ENCODE assay signal across 6 cellular contexts in the genomic region with DNA sequence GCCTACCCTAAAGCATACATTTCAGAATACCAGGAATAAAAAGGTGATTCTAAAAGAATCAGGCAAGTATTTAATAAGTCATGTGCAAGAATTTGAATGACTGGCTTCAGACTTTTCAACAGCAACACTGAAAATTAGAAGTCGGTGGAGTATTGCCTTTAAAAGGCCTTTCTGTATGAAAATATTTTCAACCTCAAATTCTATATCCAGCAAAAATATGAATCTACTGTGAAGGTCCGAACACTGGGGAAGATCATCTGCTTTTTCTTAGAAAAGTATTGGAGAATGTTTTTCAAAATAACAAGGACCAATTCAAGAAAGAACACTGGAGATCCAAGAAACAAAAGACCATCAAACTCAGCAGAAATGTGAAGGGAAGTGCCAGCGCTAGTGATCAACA.
"Had no signal": no experiment of that assay in that cellular context is flagged by ENCODE, and none has a peak within 500 bp of the region (broad histone marks: within the 10 kb centered on the region; RNA-seq: fewer than 3 reads in every experiment).

No MANE protein-coding gene starts in this region.

- H3K4me3 ChIP-seq: K562 had no signal

- H3K27ac ChIP-seq: HL-60, KMS-11 had no signal

- DNase-seq: IMR-90, KBM-7, KG1 had no signal
